Comparison of ENCODE assay signal across 1 cellular context in genomic region chr2:182667321-182667695, GRCh38.
TF ChIP-seq lines count a peak whose summit lies in the region.

No MANE protein-coding gene starts in this region.

TF ChIP-seq in HCT116, 20 proteins besides CTCF, POLR2A, EP300 and RAD21 (continued from another document):
- TF ChIP-seq, protein P1, sequence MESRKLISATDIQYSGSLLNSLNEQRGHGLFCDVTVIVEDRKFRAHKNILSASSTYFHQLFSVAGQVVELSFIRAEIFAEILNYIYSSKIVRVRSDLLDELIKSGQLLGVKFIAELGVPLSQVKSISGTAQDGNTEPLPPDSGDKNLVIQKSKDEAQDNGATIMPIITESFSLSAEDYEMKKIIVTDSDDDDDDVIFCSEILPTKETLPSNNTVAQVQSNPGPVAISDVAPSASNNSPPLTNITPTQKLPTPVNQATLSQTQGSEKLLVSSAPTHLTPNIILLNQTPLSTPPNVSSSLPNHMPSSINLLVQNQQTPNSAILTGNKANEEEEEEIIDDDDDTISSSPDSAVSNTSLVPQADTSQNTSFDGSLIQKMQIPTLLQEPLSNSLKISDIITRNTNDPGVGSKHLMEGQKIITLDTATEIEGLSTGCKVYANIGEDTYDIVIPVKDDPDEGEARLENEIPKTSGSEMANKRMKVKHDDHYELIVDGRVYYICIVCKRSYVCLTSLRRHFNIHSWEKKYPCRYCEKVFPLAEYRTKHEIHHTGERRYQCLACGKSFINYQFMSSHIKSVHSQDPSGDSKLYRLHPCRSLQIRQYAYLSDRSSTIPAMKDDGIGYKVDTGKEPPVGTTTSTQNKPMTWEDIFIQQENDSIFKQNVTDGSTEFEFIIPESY (IDR thresholded peaks at IDR 0.05; ENCODE audit: extremely low read depth, insufficient replicate concordance, low read length) = no peak
- no peak for TF ChIP-seq JUND (IDR thresholded peaks at IDR 0.05)
